2 cellular contexts compared by ENCODE assay signal in the genomic region with DNA sequence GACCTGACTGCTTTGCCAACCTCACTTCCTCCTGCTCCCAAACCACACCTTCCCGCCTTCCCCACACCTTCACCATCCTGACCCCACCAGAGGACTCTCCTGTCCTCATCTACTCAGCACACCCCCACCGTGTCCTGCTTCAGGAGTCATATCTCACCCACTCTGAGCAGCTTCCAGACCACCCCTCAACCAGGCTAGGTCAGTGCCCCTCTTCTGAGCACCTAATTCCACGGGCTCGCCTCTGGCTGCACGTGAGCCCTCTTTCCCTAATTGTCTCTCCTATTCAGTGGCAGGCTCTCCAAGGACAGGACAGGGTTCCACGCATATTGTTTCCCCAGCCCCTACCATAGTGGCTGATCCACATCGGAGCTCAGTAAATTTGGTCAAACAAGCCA.
TF ChIP-seq lines count a peak whose summit lies in the region.

No MANE protein-coding gene starts in this region.

TF ChIP-seq in GM23338, 12 proteins besides CTCF, POLR2A, EP300 and RAD21:
- TF ChIP-seq, protein P1, sequence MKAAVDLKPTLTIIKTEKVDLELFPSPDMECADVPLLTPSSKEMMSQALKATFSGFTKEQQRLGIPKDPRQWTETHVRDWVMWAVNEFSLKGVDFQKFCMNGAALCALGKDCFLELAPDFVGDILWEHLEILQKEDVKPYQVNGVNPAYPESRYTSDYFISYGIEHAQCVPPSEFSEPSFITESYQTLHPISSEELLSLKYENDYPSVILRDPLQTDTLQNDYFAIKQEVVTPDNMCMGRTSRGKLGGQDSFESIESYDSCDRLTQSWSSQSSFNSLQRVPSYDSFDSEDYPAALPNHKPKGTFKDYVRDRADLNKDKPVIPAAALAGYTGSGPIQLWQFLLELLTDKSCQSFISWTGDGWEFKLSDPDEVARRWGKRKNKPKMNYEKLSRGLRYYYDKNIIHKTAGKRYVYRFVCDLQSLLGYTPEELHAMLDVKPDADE (IDR thresholded peaks at IDR 0.05): no peak
- no peak for TF ChIP-seq EZH2phosphoT487 (IDR thresholded peaks at IDR 0.05; ENCODE audit: unreplicated experiment)
- TF ChIP-seq POLR2AphosphoS5 (IDR thresholded peaks at IDR 0.05; ENCODE audit: low read depth): no peak
- no peak for TF ChIP-seq NANOG (IDR thresholded peaks at IDR 0.05; ENCODE audit: borderline replicate concordance)
- TF ChIP-seq CREB1 (CRISPR knock-in tag; IDR thresholded peaks at IDR 0.05; ENCODE audit: low read depth): no peak
- no peak for TF ChIP-seq ZNF114 (CRISPR knock-in tag; IDR thresholded peaks at IDR 0.05)
- no peak for TF ChIP-seq EZH2 (IDR thresholded peaks at IDR 0.05; ENCODE audit: low read depth, unreplicated experiment)
- no peak for TF ChIP-seq ZNF331 (CRISPR knock-in tag; IDR thresholded peaks at IDR 0.05; ENCODE audit: low read depth)
- TF ChIP-seq, protein P2, sequence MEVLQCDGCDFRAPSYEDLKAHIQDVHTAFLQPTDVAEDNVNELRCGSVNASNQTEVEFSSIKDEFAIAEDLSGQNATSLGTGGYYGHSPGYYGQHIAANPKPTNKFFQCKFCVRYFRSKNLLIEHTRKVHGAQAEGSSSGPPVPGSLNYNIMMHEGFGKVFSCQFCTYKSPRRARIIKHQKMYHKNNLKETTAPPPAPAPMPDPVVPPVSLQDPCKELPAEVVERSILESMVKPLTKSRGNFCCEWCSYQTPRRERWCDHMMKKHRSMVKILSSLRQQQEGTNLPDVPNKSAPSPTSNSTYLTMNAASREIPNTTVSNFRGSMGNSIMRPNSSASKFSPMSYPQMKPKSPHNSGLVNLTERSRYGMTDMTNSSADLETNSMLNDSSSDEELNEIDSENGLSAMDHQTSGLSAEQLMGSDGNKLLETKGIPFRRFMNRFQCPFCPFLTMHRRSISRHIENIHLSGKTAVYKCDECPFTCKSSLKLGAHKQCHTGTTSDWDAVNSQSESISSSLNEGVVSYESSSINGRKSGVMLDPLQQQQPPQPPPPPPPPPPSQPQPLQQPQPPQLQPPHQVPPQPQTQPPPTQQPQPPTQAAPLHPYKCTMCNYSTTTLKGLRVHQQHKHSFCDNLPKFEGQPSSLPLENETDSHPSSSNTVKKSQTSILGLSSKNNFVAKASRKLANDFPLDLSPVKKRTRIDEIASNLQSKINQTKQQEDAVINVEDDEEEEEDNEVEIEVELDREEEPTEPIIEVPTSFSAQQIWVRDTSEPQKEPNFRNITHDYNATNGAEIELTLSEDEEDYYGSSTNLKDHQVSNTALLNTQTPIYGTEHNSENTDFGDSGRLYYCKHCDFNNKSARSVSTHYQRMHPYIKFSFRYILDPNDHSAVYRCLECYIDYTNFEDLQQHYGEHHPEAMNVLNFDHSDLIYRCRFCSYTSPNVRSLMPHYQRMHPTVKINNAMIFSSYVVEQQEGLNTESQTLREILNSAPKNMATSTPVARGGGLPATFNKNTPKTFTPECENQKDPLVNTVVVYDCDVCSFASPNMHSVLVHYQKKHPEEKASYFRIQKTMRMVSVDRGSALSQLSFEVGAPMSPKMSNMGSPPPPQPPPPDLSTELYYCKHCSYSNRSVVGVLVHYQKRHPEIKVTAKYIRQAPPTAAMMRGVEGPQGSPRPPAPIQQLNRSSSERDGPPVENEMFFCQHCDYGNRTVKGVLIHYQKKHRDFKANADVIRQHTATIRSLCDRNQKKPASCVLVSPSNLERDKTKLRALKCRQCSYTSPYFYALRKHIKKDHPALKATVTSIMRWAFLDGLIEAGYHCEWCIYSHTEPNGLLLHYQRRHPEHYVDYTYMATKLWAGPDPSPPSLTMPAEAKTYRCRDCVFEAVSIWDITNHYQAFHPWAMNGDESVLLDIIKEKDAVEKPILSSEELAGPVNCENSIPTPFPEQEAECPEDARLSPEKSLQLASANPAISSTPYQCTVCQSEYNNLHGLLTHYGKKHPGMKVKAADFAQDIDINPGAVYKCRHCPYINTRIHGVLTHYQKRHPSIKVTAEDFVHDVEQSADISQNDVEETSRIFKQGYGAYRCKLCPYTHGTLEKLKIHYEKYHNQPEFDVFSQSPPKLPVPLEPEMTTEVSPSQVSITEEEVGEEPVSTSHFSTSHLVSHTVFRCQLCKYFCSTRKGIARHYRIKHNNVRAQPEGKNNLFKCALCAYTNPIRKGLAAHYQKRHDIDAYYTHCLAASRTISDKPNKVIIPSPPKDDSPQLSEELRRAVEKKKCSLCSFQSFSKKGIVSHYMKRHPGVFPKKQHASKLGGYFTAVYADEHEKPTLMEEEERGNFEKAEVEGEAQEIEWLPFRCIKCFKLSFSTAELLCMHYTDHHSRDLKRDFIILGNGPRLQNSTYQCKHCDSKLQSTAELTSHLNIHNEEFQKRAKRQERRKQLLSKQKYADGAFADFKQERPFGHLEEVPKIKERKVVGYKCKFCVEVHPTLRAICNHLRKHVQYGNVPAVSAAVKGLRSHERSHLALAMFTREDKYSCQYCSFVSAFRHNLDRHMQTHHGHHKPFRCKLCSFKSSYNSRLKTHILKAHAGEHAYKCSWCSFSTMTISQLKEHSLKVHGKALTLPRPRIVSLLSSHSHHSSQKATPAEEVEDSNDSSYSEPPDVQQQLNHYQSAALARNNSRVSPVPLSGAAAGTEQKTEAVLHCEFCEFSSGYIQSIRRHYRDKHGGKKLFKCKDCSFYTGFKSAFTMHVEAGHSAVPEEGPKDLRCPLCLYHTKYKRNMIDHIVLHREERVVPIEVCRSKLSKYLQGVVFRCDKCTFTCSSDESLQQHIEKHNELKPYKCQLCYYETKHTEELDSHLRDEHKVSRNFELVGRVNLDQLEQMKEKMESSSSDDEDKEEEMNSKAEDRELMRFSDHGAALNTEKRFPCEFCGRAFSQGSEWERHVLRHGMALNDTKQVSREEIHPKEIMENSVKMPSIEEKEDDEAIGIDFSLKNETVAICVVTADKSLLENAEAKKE (CRISPR knock-in tag; IDR thresholded peaks at IDR 0.05): no peak
TF ChIP-seq in GM23338: peak in this region for 0.

TF ChIP-seq in WTC11, 78 proteins besides CTCF, POLR2A, EP300 and RAD21:
- TF ChIP-seq, protein P3, sequence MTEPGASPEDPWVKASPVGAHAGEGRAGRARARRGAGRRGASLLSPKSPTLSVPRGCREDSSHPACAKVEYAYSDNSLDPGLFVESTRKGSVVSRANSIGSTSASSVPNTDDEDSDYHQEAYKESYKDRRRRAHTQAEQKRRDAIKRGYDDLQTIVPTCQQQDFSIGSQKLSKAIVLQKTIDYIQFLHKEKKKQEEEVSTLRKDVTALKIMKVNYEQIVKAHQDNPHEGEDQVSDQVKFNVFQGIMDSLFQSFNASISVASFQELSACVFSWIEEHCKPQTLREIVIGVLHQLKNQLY (CRISPR knock-in tag; IDR thresholded peaks at IDR 0.05): no peak
- TF ChIP-seq ELF4 (CRISPR knock-in tag; IDR thresholded peaks at IDR 0.05; ENCODE audit: low read depth) (no peak), TEAD1 (CRISPR knock-in tag; IDR thresholded peaks at IDR 0.05) (no peak)
- TF ChIP-seq, protein P4, sequence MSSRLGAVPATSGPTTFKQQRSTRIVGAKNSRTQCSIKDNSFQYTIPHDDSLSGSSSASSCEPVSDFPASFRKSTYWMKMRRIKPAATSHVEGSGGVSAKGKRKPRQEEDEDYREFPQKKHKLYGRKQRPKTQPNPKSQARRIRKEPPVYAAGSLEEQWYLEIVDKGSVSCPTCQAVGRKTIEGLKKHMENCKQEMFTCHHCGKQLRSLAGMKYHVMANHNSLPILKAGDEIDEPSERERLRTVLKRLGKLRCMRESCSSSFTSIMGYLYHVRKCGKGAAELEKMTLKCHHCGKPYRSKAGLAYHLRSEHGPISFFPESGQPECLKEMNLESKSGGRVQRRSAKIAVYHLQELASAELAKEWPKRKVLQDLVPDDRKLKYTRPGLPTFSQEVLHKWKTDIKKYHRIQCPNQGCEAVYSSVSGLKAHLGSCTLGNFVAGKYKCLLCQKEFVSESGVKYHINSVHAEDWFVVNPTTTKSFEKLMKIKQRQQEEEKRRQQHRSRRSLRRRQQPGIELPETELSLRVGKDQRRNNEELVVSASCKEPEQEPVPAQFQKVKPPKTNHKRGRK (CRISPR knock-in tag; IDR thresholded peaks at IDR 0.05; ENCODE audit: borderline replicate concordance): no peak
- TF ChIP-seq, protein P5, sequence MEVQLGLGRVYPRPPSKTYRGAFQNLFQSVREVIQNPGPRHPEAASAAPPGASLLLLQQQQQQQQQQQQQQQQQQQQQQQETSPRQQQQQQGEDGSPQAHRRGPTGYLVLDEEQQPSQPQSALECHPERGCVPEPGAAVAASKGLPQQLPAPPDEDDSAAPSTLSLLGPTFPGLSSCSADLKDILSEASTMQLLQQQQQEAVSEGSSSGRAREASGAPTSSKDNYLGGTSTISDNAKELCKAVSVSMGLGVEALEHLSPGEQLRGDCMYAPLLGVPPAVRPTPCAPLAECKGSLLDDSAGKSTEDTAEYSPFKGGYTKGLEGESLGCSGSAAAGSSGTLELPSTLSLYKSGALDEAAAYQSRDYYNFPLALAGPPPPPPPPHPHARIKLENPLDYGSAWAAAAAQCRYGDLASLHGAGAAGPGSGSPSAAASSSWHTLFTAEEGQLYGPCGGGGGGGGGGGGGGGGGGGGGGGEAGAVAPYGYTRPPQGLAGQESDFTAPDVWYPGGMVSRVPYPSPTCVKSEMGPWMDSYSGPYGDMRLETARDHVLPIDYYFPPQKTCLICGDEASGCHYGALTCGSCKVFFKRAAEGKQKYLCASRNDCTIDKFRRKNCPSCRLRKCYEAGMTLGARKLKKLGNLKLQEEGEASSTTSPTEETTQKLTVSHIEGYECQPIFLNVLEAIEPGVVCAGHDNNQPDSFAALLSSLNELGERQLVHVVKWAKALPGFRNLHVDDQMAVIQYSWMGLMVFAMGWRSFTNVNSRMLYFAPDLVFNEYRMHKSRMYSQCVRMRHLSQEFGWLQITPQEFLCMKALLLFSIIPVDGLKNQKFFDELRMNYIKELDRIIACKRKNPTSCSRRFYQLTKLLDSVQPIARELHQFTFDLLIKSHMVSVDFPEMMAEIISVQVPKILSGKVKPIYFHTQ (CRISPR knock-in tag; IDR thresholded peaks at IDR 0.05): no peak
TF ChIP-seq in WTC11: peak in this region for 0.
